In the genomic region with DNA sequence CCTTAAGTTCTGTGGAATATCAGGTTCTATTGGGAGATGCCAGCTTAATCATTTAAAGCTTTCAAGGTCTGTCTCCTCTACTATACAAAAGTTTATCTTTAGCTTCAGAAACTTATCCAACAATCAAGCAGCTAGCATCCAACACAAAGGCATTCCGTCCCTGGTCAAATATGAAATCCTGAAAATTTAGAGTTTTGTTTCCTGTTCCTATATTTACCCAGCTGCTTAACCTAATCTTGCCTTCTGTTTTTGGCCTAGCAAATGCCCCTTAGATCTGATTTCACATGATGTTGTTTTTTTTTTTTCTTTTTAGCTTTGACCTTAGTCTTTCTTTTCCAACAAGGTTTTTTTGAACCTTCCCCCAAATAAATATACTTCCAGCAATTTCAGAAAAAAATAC, we compare ENCODE assay signal across 19 cellular contexts. TPM values are rescaled to one million over a fixed set of nuclear protein-coding genes. Genes with fewer than 3 reads are reported as not detected.
DNase-seq lines count a peak whose midpoint lies in the region; ATAC-seq and FAIRE-seq lines count a peak whose summit lies in the region.
"Had no signal": no experiment of that assay in that cellular context is flagged by ENCODE, and none has a peak within 500 bp of the region (broad histone marks: within the 10 kb centered on the region; RNA-seq: fewer than 3 reads in every experiment).

No MANE protein-coding gene starts in this region.

- no peaks in the 10 kb centered on the region for H3K9me3 Mint-ChIP-seq in stimulated activated effector memory CD8-positive, alpha-beta T cell treated with anti-CD3 and anti-CD28 coated beads, Interleukin-12 subunit alpha, Interleukin-12 subunit beta, amount 100 ng/mL, for 72 hours

- no peak overlapping the region for H3K4me3 Mint-ChIP-seq in stimulated activated effector memory CD8-positive, alpha-beta T cell treated with anti-CD3 and anti-CD28 coated beads, Interleukin-12 subunit alpha, Interleukin-12 subunit beta, amount 100 ng/mL, for 72 hours
- H3K4me3 Mint-ChIP-seq: B cell; CD4-positive, CD25-positive, alpha-beta regulatory T cell had no signal

- 0 to 42% (median 38%) methylated on average over 1 of the region's 1 CpG for WGBS in small intestine, 3 donors

- H3K36me3 ChIP-seq in muscle layer of colon (ENCODE audit: insufficient read depth, low read length) (peaks cover 14% of the 10 kb centered on the region), small intestine (ENCODE audit: control insufficient read depth in 2 of 2, insufficient read depth in 2 of 2, low read length in 2 of 2) (peaks cover 0 to 2% of the 10 kb centered on the region in 2 donors)

- peak overlapping the region; percentile 23 for H3K9ac ChIP-seq in muscle layer of colon (ENCODE audit: low read length)
- H3K9ac ChIP-seq: SK-N-SH had no signal

- no peaks in the 10 kb centered on the region for H3K27me3 ChIP-seq in muscle layer of colon (ENCODE audit: control insufficient read depth in 1 of 2, insufficient read depth in 2 of 2, low read length in 2 of 2)
- H3K27me3 ChIP-seq in small intestine (ENCODE audit: control insufficient read depth in 2 of 2, insufficient read depth in 2 of 2, low read length in 2 of 2), result no peaks in the 10 kb centered on the region

- no peak overlapping the region for H3K4me3 ChIP-seq in muscle layer of colon (ENCODE audit: low read depth in 1 of 2, low read length in 2 of 2)
- no peak overlapping the region for H3K4me3 ChIP-seq in small intestine (ENCODE audit: low read depth in 1 of 2, low read length in 2 of 2)
- H3K4me3 ChIP-seq: HAP-1 had no signal

- H3K4me1 ChIP-seq in muscle layer of colon (ENCODE audit: insufficient read depth, low read length) (peaks cover 9% of the 10 kb centered on the region), small intestine (ENCODE audit: control insufficient read depth in 2 of 2, insufficient read depth in 1 of 2, low read depth in 1 of 2, low read length in 1 of 2) (peaks cover 2% of the 10 kb centered on the region in 2 donors)
- H3K4me1 ChIP-seq: HAP-1 had no signal

- FAIRE-seq in small intestine (lab: Jason Lieb, UNC), result no peak
- FAIRE-seq: GM12891, HTR-8/SVneo had no signal

- ATAC-seq in stimulated activated effector memory CD8-positive, alpha-beta T cell treated with anti-CD3 and anti-CD28 coated beads, Interleukin-12 subunit alpha, Interleukin-12 subunit beta, amount 100 ng/mL, for 72 hours, result no peak

- no peaks in the 10 kb centered on the region for H3K36me3 Mint-ChIP-seq in stimulated activated effector memory CD8-positive, alpha-beta T cell treated with anti-CD3 and anti-CD28 coated beads, Interleukin-12 subunit alpha, Interleukin-12 subunit beta, amount 100 ng/mL, for 72 hours
- H3K36me3 Mint-ChIP-seq: CD4-positive, CD25-positive, alpha-beta regulatory T cell had no signal

- no peak overlapping the region for H3K27ac ChIP-seq in muscle layer of colon (ENCODE audit: low read depth, low read length)
- H3K27ac ChIP-seq in small intestine (ENCODE audit: low read depth in 1 of 2, low read length in 1 of 2), result no peak overlapping the region
- H3K27ac ChIP-seq: HL-60 had no signal

- DNase-seq in LHCN-M2 (ENCODE audit: low read depth) (peak; percentile 63), NCI-H2196 treated with DMSO at 0.1 percent for 48 hours (lab: John Stamatoyannopoulos, UW; ENCODE audit: unreplicated experiment) (peak; percentile 3), hippocampal formation (lab: John Stamatoyannopoulos, UW) (no peak), activated gamma-delta T cell (lab: John Stamatoyannopoulos, UW) (no peak), small intestine (no peak)
- no peak for DNase-seq in stimulated activated effector memory CD8-positive, alpha-beta T cell treated with anti-CD3 and anti-CD28 coated beads, Interleukin-12 subunit alpha, Interleukin-12 subunit beta, amount 100 ng/mL, for 72 hours (ENCODE audit: low spot score in 2 of 2)
- DNase-seq: CD4-positive, CD25-positive, alpha-beta regulatory T cell; GDM1; NCI-H1436 treated with DMSO at 0.1 percent for 48 hours; NCI-H345; NCI-H526; Right ventricle myocardium superior; SK-N-SH had no signal

- peak overlapping the region; percentile 27 for H3K27ac Mint-ChIP-seq in stimulated activated effector memory CD8-positive, alpha-beta T cell treated with anti-CD3 and anti-CD28 coated beads, Interleukin-12 subunit alpha, Interleukin-12 subunit beta, amount 100 ng/mL, for 72 hours
- H3K27ac Mint-ChIP-seq: B cell had no signal

- no peaks in the 10 kb centered on the region for H3K4me1 Mint-ChIP-seq in stimulated activated effector memory CD8-positive, alpha-beta T cell treated with anti-CD3 and anti-CD28 coated beads, Interleukin-12 subunit alpha, Interleukin-12 subunit beta, amount 100 ng/mL, for 72 hours
- H3K4me1 Mint-ChIP-seq: B cell had no signal

- H3K9me3 ChIP-seq in muscle layer of colon (ENCODE audit: low read length) (no peaks in the 10 kb centered on the region), small intestine (ENCODE audit: control insufficient read depth, low read depth) (no peaks in the 10 kb centered on the region)
- H3K9me3 ChIP-seq: HAP-1, SK-N-SH had no signal

RNA-seq across cellular contexts. Expression of a gene that starts 33.8 kb away (rescaled TPM):
- 18.9 and 22.3 TPM in 2 replicates for total RNA-seq in LHCN-M2 (2014; rRNA removed)
- polyA plus RNA-seq in LHCN-M2 (2012), result 3.6 TPM
- 10 to 100 TPM; 11.2 to 75.1 (median 41.6) TPM for polyA plus RNA-seq in small intestine

Comparison
In these comparisons a context has a peak if more than half of its experiments do, and no peak if none do; other contexts are left out.
1. DNase-seq: peak in LHCN-M2 (single experiment) and NCI-H2196 treated with DMSO at 0.1 percent for 48 hours (single experiment); none in stimulated activated effector memory CD8-positive, alpha-beta T cell treated with anti-CD3 and anti-CD28 coated beads, Interleukin-12 subunit alpha, Interleukin-12 subunit beta, amount 100 ng/mL, for 72 hours (0 of 2), hippocampal formation (0 of 2), activated gamma-delta T cell (single experiment) and small intestine (single experiment).